8 cellular contexts compared by ENCODE assay signal in the genomic region with DNA sequence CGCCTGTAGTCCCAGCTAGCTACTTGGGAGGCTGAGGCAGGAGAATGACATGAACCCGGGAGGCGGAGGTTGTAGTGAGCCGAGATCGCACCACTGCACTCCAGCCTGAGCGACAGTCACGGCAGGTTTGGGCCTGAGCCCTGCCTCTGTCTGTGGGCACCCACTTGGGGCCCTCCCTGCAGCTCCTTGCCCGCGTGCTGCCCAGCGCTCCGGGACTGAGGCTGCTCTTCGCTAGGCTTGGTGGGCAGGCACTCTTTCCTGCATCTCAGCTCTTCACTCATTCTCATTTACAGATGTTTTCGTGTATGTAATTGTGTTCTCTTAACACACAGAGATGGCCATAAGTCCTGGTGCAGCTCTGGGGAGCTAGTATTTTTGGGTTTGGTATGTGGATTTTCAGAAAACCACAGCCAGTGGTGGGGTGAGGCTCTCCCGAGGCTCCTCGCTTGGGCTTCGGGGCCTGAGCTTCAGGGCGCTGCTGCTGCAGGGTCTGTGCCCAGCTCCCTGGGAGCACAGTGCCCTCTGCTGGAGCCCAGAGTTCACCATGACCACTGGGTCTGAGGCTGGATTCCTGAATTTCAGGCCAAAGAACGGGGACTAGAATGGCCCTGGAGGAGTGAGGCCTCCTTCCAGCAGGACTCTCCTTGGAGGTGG. TPM values are rescaled to one million over a fixed set of nuclear protein-coding genes. Genes with fewer than 3 reads are reported as not detected.
DNase-seq lines count a peak whose midpoint lies in the region; ATAC-seq, FAIRE-seq and TF ChIP-seq lines count a peak whose summit lies in the region.

No MANE protein-coding gene starts in this region.

- H3K9me3 ChIP-seq in prostate gland (no peaks in the 10 kb centered on the region), uterus (no peaks in the 10 kb centered on the region)

- no peaks in the 10 kb centered on the region for H3K9me3 Mint-ChIP-seq in Calu3 (ENCODE audit: low read depth, unreplicated experiment)
- no peaks in the 10 kb centered on the region for H3K9me3 Mint-ChIP-seq in activated naive CD8-positive, alpha-beta T cell treated with anti-CD3 and anti-CD28 coated beads, Interleukin-2, amount 50 U/mL, for 24 hours

- BruUV-seq in Calu3 (replicated peaks; lab: Mats Ljungman, UMichigan) = no TSS peak

- peaks cover 0 to 5% of the 10 kb centered on the region in 2 donors for H3K36me3 ChIP-seq in prostate gland
- no peaks in the 10 kb centered on the region for H3K36me3 ChIP-seq in uterus

- DNase-seq in Calu3 = peak; percentile 65
- peak; percentile 87 for DNase-seq in HTR-8/SVneo (ENCODE audit: insufficient read length, low spot score)
- DNase-seq in SK-N-DZ (ENCODE audit: low spot score) = peak; percentile 60
- DNase-seq in activated naive CD8-positive, alpha-beta T cell treated with anti-CD3 and anti-CD28 coated beads, Interleukin-2, amount 50 U/mL, for 24 hours = peak; percentile 77
- DNase-seq in Right ventricle myocardium superior = peak; percentile 90
- DNase-seq in prostate gland (ENCODE audit: low spot score) = peak; percentile 72
- peak; percentile 78 to 82 for DNase-seq in uterus

- peak overlapping the region; percentile 33 to 53 for H3K27ac ChIP-seq in prostate gland
- H3K27ac ChIP-seq in uterus = peak overlapping the region; percentile 75 to 84

- TF ChIP-seq POLR2A in prostate gland (IDR thresholded peaks at IDR 0.05) = no peak
- TF ChIP-seq POLR2A in uterus (IDR thresholded peaks at IDR 0.05) = no peak

- peaks cover 6% of the 10 kb centered on the region for H3K4me1 Mint-ChIP-seq in Calu3 (ENCODE audit: low read depth, unreplicated experiment)
- peaks cover 68% of the 10 kb centered on the region for H3K4me1 Mint-ChIP-seq in activated naive CD8-positive, alpha-beta T cell treated with anti-CD3 and anti-CD28 coated beads, Interleukin-2, amount 50 U/mL, for 24 hours

- TF ChIP-seq CTCF in Calu3 (IDR thresholded peaks at IDR 0.05; ENCODE audit: unreplicated experiment) = peak; percentile 53
- TF ChIP-seq CTCF in prostate gland (IDR thresholded peaks at IDR 0.05) = peak; percentile 60 to 87 (median 81)
- TF ChIP-seq CTCF in uterus (IDR thresholded peaks at IDR 0.05) = peak; percentile 81 to 91 (median 86)

- H3K27me3 ChIP-seq in prostate gland (replicated peaks; ENCODE audit: insufficient read depth) = no peaks in the 10 kb centered on the region
- no peaks in the 10 kb centered on the region for H3K27me3 ChIP-seq in uterus

- H3K4me3 ChIP-seq in prostate gland (no peak overlapping the region), uterus (no peak overlapping the region)

- no peak overlapping the region for H3K4me3 Mint-ChIP-seq in Calu3 (ENCODE audit: low read depth, unreplicated experiment)
- no peak overlapping the region for H3K4me3 Mint-ChIP-seq in activated naive CD8-positive, alpha-beta T cell treated with anti-CD3 and anti-CD28 coated beads, Interleukin-2, amount 50 U/mL, for 24 hours

- intact Hi-C loops in Calu3 (cut with micrococcal nuclease; ENCODE audit: unreplicated experiment) = no loop called here
- intact Hi-C loops in Right ventricle myocardium superior (cut with DNase I) = loop anchor here (5.0 kb wide), 1 partner anchor 250 kb away; no protein-coding TSS in a partner anchor
- intact Hi-C loops in prostate gland (cut with DNase I) = loop anchor here (2.0 to 5.0 kb wide), 2 partner anchors 252 to 385 kb away; no protein-coding TSS in a partner anchor
- intact Hi-C loops in uterus (cut with DNase I; ENCODE audit: low total_unique reads) = loop anchor here (5.0 to 10.0 kb wide), 2 partner anchors 255 to 392 kb away; no protein-coding TSS in a partner anchor

- ATAC-seq in activated naive CD8-positive, alpha-beta T cell treated with anti-CD3 and anti-CD28 coated beads, Interleukin-2, amount 50 U/mL, for 24 hours = peak; percentile 65
- ATAC-seq in Right ventricle myocardium superior (ENCODE audit: poor library complexity) (peak; percentile 85), HG03175 (IDR thresholded peaks at IDR 0.05; ENCODE audit: unreplicated experiment) (no peak)

- WGBS in prostate gland = 36% methylated on average over 18 of the region's 18 CpGs

- H3K4me1 ChIP-seq in prostate gland (replicated peaks) = peaks cover 33% of the 10 kb centered on the region
- peaks cover 33 to 54% of the 10 kb centered on the region in 2 donors for H3K4me1 ChIP-seq in uterus

- no peak overlapping the region for H3K27ac Mint-ChIP-seq in Calu3 (ENCODE audit: unreplicated experiment)
- H3K27ac Mint-ChIP-seq in activated naive CD8-positive, alpha-beta T cell treated with anti-CD3 and anti-CD28 coated beads, Interleukin-2, amount 50 U/mL, for 24 hours = peak overlapping the region; percentile 49

- H3K27me3 Mint-ChIP-seq in Calu3 (ENCODE audit: unreplicated experiment) = no peaks in the 10 kb centered on the region
- no peaks in the 10 kb centered on the region for H3K27me3 Mint-ChIP-seq in activated naive CD8-positive, alpha-beta T cell treated with anti-CD3 and anti-CD28 coated beads, Interleukin-2, amount 50 U/mL, for 24 hours

- CTCF ChIA-PET in Calu3 (lab: Charles Lee) = interaction anchor here (0.6 to 1.2 kb wide), 12 partner anchors 12 to 396 kb away, joined by 3 to 5 read pairs (median 3); a partner anchor contains a TSS

- peaks cover 28% of the 10 kb centered on the region for H3K36me3 Mint-ChIP-seq in Calu3 (ENCODE audit: insufficient read depth, unreplicated experiment)
- peaks cover 53% of the 10 kb centered on the region for H3K36me3 Mint-ChIP-seq in activated naive CD8-positive, alpha-beta T cell treated with anti-CD3 and anti-CD28 coated beads, Interleukin-2, amount 50 U/mL, for 24 hours (ENCODE audit: low read depth)

- peak; percentile 36 for FAIRE-seq in HTR-8/SVneo (lab: Jason Lieb, UNC)

RNA-seq across cellular contexts. Expression of a gene that starts 15.2 kb away (rescaled TPM):
- total RNA-seq in Calu3 (2022) (57.1 and 62.0 TPM in 2 replicates), Right ventricle myocardium superior (34.2 TPM), prostate gland (100 to 1,000 TPM; 105 to 171 TPM), uterus (100 to 1,000 TPM in 1 of 4 donors, 10 to 100 TPM in 3; 17.9 to 105 (median 43.7) TPM)
- 34.4 and 37.4 TPM in 2 replicates for polyA plus RNA-seq in SK-N-DZ (2014; cell fraction: cytosol; rRNA removed)
- 50.4 and 74.0 TPM in 2 replicates for polyA plus RNA-seq in SK-N-DZ (2014; cell fraction: nucleus; rRNA removed)

RNA-seq across cellular contexts. Expression of a gene that starts 49.0 kb away (rescaled TPM):
- total RNA-seq in Calu3 (2022) (3.6 and 4.4 TPM in 2 replicates), Right ventricle myocardium superior (0.24 TPM), prostate gland (10 to 100 TPM in 1 of 2 donors, not detected in 1; 38.7 TPM), uterus (1 to 10 TPM in 1 of 4 donors, under 1 TPM in 1, not detected in 2; 0.30 to 4.9 TPM)
- 12.0 and 23.7 TPM in 2 replicates for polyA plus RNA-seq in SK-N-DZ (2014; cell fraction: cytosol; rRNA removed)
- polyA plus RNA-seq in SK-N-DZ (2014; cell fraction: nucleus; rRNA removed) = 6.2 and 9.1 TPM in 2 replicates

RNA-seq across cellular contexts. Expression of a gene that starts 55.9 kb away (rescaled TPM):
- total RNA-seq in Calu3 (2022) (0.12 TPM in 1 of 2 replicates, not detected in the other), Right ventricle myocardium superior (not detected), prostate gland (1 to 10 TPM in 1 of 2 donors, under 1 TPM in 1; 0.09 to 2.0 TPM), uterus (under 1 TPM in 1 of 4 donors, not detected in 3; 0.76 TPM)
- polyA plus RNA-seq in SK-N-DZ (2014; cell fraction: cytosol; rRNA removed) = 0.08 TPM in 1 of 2 replicates, not detected in the other
- polyA plus RNA-seq in SK-N-DZ (2014; cell fraction: nucleus; rRNA removed) = 0.28 TPM in 1 of 2 replicates, not detected in the other
